Comparison of ENCODE assay signal across 28 cellular contexts in the genomic region with DNA sequence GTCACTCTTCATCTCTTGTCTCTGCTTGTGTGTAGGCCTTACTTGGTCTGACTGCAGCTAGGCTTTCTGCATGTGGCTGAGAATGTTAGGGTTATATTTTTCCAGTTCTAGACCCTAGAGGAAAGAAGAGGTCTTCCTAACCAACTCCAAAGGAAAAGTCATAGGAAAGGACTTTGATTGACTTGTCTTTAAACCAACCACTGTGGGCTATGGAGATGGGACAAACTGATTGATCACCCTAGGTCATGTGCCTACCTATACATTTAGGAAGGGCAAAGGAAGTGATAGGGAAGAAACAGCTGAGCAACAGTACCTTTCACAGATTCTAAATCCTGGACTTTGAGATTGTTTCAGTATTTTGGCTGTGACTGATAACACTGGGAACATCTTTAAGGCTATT. TPM values are rescaled to one million over a fixed set of nuclear protein-coding genes. Genes with fewer than 3 reads are reported as not detected.
DNase-seq lines count a peak whose midpoint lies in the region; ATAC-seq, FAIRE-seq and TF ChIP-seq lines count a peak whose summit lies in the region.
"Had no signal": no experiment of that assay in that cellular context is flagged by ENCODE, and none has a peak within 500 bp of the region (broad histone marks: within the 10 kb centered on the region; RNA-seq: fewer than 3 reads in every experiment).

No MANE protein-coding gene starts in this region.

- DNase-seq in IMR-90: no peak
- DNase-seq in K562 (ENCODE audit: extremely low read depth in 1 of 4, low spot score in 3 of 4): no peak
- DNase-seq in mesenchymal stem cell: no peak
- no peak for DNase-seq in stimulated activated CD4-positive, alpha-beta T cell treated with anti-CD3 and anti-CD28 coated beads, Interleukin-2, amount 100 ng/mL, for 48 hours
- DNase-seq in activated CD4-positive, alpha-beta T cell treated with anti-CD3 and anti-CD28 coated beads for 36 hours: no peak
- no peak for DNase-seq in NK-92 (lab: John Stamatoyannopoulos, UW; ENCODE audit: unreplicated experiment)
- DNase-seq: 8988T; ACHN; BE2C; C1 segment of cervical spinal cord; CD4-positive, alpha-beta memory T cell; CD4-positive, CD25-positive, alpha-beta regulatory T cell; CD8-positive, alpha-beta memory T cell; COR-L47; DMS 273 treated with DMSO at 0.1 percent for 48 hours; DMS153; DMS53; DMS79; DND-41; EL; GDM1 had no signal

- H2BK15ac ChIP-seq in IMR-90 (ENCODE audit: low read depth, low read length) (peak overlapping the region; percentile 86; the same call in 2 of the 3 replicates), mesenchymal stem cell (ENCODE audit: low read depth, poor library complexity, severe bottlenecking) (no peak overlapping the region)

- no peak overlapping the region for H3K4me2 ChIP-seq in IMR-90 (ENCODE audit: low read depth, low read length)
- H3K4me2 ChIP-seq in K562 (ENCODE audit: insufficient read depth, low read length): no peak overlapping the region
- H3K4me2 ChIP-seq in mesenchymal stem cell (ENCODE audit: low read length, poor library complexity, severe bottlenecking): no peak overlapping the region
- H3K4me2 ChIP-seq: BLaER1 had no signal

- H3K36me3 ChIP-seq in IMR-90 (ENCODE audit: control insufficient read depth, insufficient read depth, low read length) (no peaks in the 10 kb centered on the region), K562 (ENCODE audit: control insufficient read depth, insufficient read depth, low read length) (no peaks in the 10 kb centered on the region), mesenchymal stem cell (ENCODE audit: control insufficient read depth in 1 of 2, insufficient read depth in 2 of 2, low read depth in 1 of 2, low read length in 2 of 2) (peaks cover 0 to 4% of the 10 kb centered on the region in 2 experiments)
- H3K36me3 ChIP-seq: BE2C, BLaER1 had no signal

- H3K27me3 ChIP-seq in IMR-90 (ENCODE audit: control insufficient read depth, insufficient read depth, low read length) (no peaks in the 10 kb centered on the region), K562 (ENCODE audit: control insufficient read depth in 2 of 2, insufficient read depth in 2 of 2, low read length in 2 of 2) (no peaks in the 10 kb centered on the region), mesenchymal stem cell (ENCODE audit: control insufficient read depth in 1 of 2, insufficient read depth in 1 of 2, low read length in 2 of 2) (no peaks in the 10 kb centered on the region)
- H3K27me3 ChIP-seq: BE2C, BLaER1 had no signal

- TF ChIP-seq EP300 in K562 (IDR thresholded peaks at IDR 0.05; ENCODE audit: low read length): no peak

- peak overlapping the region; percentile 71; the same call in 1 of the 2 replicates for H3K23ac ChIP-seq in IMR-90 (ENCODE audit: low read depth, low read length)
- H3K23ac ChIP-seq in mesenchymal stem cell (ENCODE audit: low read length in 2 of 2): no peak overlapping the region

- POLR2A ChIA-PET in IMR-90 (lab: Charles Lee; ENCODE audit: unreplicated experiment) (no interaction called here), K562 (lab: Yijun Ruan, JAX) (interaction anchor here (0.5 to 1.7 kb wide), 3 partner anchors 10 to 249 kb away, joined by 3 to 5 read pairs (median 3); partner anchors contain the start of genes TBC1D23 and TMEM45A)
- POLR2A ChIA-PET in activated CD4-positive, alpha-beta T cell treated with anti-CD3 and anti-CD28 coated beads for 36 hours (lab: Charles Lee): interaction anchor here (0.6 kb wide), 1 partner anchor 1365 kb away, joined by 4 read pairs; no protein-coding TSS in a partner anchor

- no peaks in the 10 kb centered on the region for H3K79me2 ChIP-seq in K562 (ENCODE audit: control insufficient read depth, insufficient read depth, low read length)

- dilution Hi-C loops in IMR-90 (cut with HindIII; ENCODE audit: low sequenced_read_pairs, unreplicated experiment): no loop called here

- intact Hi-C loops in IMR-90 (cut with micrococcal nuclease): no loop called here
- intact Hi-C loops in K562 (cut with micrococcal nuclease): no loop called here
- intact Hi-C loops in activated CD4-positive, alpha-beta T cell treated with anti-CD3 and anti-CD28 coated beads for 36 hours (cut with DNase I, micrococcal nuclease): no loop called here

- H4K91ac ChIP-seq in IMR-90 (ENCODE audit: insufficient read depth, low read depth, low read length): no peak overlapping the region
- no peak overlapping the region for H4K91ac ChIP-seq in mesenchymal stem cell (ENCODE audit: low read length)

- no peak overlapping the region for H3K4me3 ChIP-seq in IMR-90 (ENCODE audit: insufficient read depth, low read depth, low read length)
- no peak overlapping the region for H3K4me3 ChIP-seq in K562
- no peak overlapping the region for H3K4me3 ChIP-seq in mesenchymal stem cell (ENCODE audit: insufficient read depth in 1 of 2, low read depth in 1 of 2, low read length in 2 of 2)
- H3K4me3 ChIP-seq: BLaER1, GM12878 had no signal

- H2AK5ac ChIP-seq in IMR-90 (ENCODE audit: low read depth, low read length) (0 out of 2 replicates have a peak overlapping the region, but pooled peaks have one; percentile 60), mesenchymal stem cell (ENCODE audit: low read length, severe bottlenecking) (peak overlapping the region; percentile 84)

- H3K14ac ChIP-seq in IMR-90 (replicated peaks; ENCODE audit: low read depth, low read length) (0 out of 2 replicates have a peak overlapping the region, but pooled peaks have one; percentile 19), mesenchymal stem cell (ENCODE audit: low read length in 2 of 2) (no peak overlapping the region)

- H3K9me1 ChIP-seq in IMR-90 (ENCODE audit: insufficient read depth, low read length) (no peaks in the 10 kb centered on the region), K562 (ENCODE audit: control insufficient read depth, insufficient read depth, low read length) (no peaks in the 10 kb centered on the region)

- in situ Hi-C loops in IMR-90 (cut with MboI; ENCODE audit: low sequenced_read_pairs): no loop called here
- in situ Hi-C loops in K562 (cut with MboI): no loop called here

- H3K56ac ChIP-seq in IMR-90 (ENCODE audit: extremely low read depth, insufficient read depth, low read length): no peak overlapping the region

- no peak overlapping the region for H2AK9ac ChIP-seq in IMR-90 (replicated peaks; ENCODE audit: low read depth, low read length, poor library complexity)

- no peaks in the 10 kb centered on the region for H3K36me3 Mint-ChIP-seq in activated CD4-positive, alpha-beta T cell treated with anti-CD3 and anti-CD28 coated beads for 36 hours (ENCODE audit: low read depth)
- H3K36me3 Mint-ChIP-seq: CD14-positive monocyte; CD4-positive, alpha-beta memory T cell; CD4-positive, CD25-positive, alpha-beta regulatory T cell; CD8-positive, alpha-beta memory T cell had no signal

- TF ChIP-seq CTCF in IMR-90 (conservative IDR thresholded peaks at IDR 0.05; ENCODE audit: low read depth, low read length) (no peak), K562 (IDR thresholded peaks at IDR 0.05 in 2 of 3, conservative IDR thresholded peaks at IDR 0.05 in 1 of 3; ENCODE audit: insufficient read depth in 2 of 3, low read depth in 1 of 3, low read length in 3 of 3) (no peak)

- no peaks in the 10 kb centered on the region for H3K79me1 ChIP-seq in IMR-90 (ENCODE audit: low read depth in 1 of 2, low read length in 2 of 2)
- no peaks in the 10 kb centered on the region for H3K79me1 ChIP-seq in mesenchymal stem cell (replicated peaks; ENCODE audit: low read length, poor library complexity, severe bottlenecking)

- H4K5ac ChIP-seq in IMR-90 (ENCODE audit: low read depth, low read length): peak overlapping the region; percentile 4; the same call in 1 of the 2 replicates

- no peaks in the 10 kb centered on the region for H3K9me3 Mint-ChIP-seq in activated CD4-positive, alpha-beta T cell treated with anti-CD3 and anti-CD28 coated beads for 36 hours (ENCODE audit: low read depth)

- no peaks in the 10 kb centered on the region for H3K27me3 Mint-ChIP-seq in activated CD4-positive, alpha-beta T cell treated with anti-CD3 and anti-CD28 coated beads for 36 hours
- H3K27me3 Mint-ChIP-seq: CD4-positive, CD25-positive, alpha-beta regulatory T cell had no signal

- H2BK20ac ChIP-seq in IMR-90 (ENCODE audit: low read depth, low read length): 0 out of 2 replicates have a peak overlapping the region, but pooled peaks have one; percentile 35

- no peak overlapping the region for H3K27ac Mint-ChIP-seq in activated CD4-positive, alpha-beta T cell treated with anti-CD3 and anti-CD28 coated beads for 36 hours
- H3K27ac Mint-ChIP-seq: CD14-positive monocyte; CD4-positive, CD25-positive, alpha-beta regulatory T cell; CD8-positive, alpha-beta memory T cell had no signal

- ATAC-seq in IMR-90 (ENCODE audit: low read depth): no peak
- ATAC-seq in K562: no peak
- no peak for ATAC-seq in activated CD4-positive, alpha-beta T cell treated with anti-CD3 and anti-CD28 coated beads for 36 hours
- ATAC-seq in HG02588 (IDR thresholded peaks at IDR 0.05; ENCODE audit: unreplicated experiment): no peak
- ATAC-seq: GM12878 had no signal

- H2AFZ ChIP-seq in IMR-90 (replicated peaks; ENCODE audit: low read length, poor library complexity): no peak overlapping the region
- H2AFZ ChIP-seq in K562 (ENCODE audit: low read depth, low read length): no peak overlapping the region
- H2AFZ ChIP-seq in mesenchymal stem cell (ENCODE audit: low read depth, low read length): no peak overlapping the region

- TF ChIP-seq POLR2A in IMR-90 (IDR thresholded peaks at IDR 0.05; ENCODE audit: low read depth, low read length) (no peak), K562 (conservative IDR thresholded peaks at IDR 0.05) (no peak)

- no peaks in the 10 kb centered on the region for H4K20me1 ChIP-seq in IMR-90 (ENCODE audit: insufficient read depth, low read length)
- no peaks in the 10 kb centered on the region for H4K20me1 ChIP-seq in K562 (replicated peaks; ENCODE audit: control insufficient read depth, insufficient read depth, low read length)
- H4K20me1 ChIP-seq: BLaER1 had no signal

- H3K27ac ChIP-seq in IMR-90 (ENCODE audit: insufficient read depth, low read length): no peak overlapping the region
- no peak overlapping the region for H3K27ac ChIP-seq in K562 (ENCODE audit: extremely low read depth, low read depth, low read length)
- no peak overlapping the region for H3K27ac ChIP-seq in mesenchymal stem cell (ENCODE audit: low read length, poor library complexity, severe bottlenecking)
- H3K27ac ChIP-seq: BLaER1 had no signal

- H3K9me3 ChIP-seq in IMR-90 (ENCODE audit: control insufficient read depth, insufficient read depth, low read length) (peaks cover under 1% of the 10 kb centered on the region; the same call in 1 of the 2 replicates), K562 (replicated peaks; ENCODE audit: control insufficient read depth, insufficient read depth, low read depth, low read length) (no peaks in the 10 kb centered on the region), mesenchymal stem cell (ENCODE audit: control insufficient read depth, low read length) (peaks cover 8% of the 10 kb centered on the region)
- H3K9me3 ChIP-seq: BE2C had no signal

- peaks cover 8% of the 10 kb centered on the region for H3K4me1 Mint-ChIP-seq in activated CD4-positive, alpha-beta T cell treated with anti-CD3 and anti-CD28 coated beads for 36 hours
- H3K4me1 Mint-ChIP-seq: CD14-positive monocyte; CD4-positive, alpha-beta memory T cell; CD8-positive, alpha-beta memory T cell had no signal

- no peak overlapping the region for H2BK5ac ChIP-seq in IMR-90 (ENCODE audit: low read depth, low read length, poor library complexity, severe bottlenecking)
- no peak overlapping the region for H2BK5ac ChIP-seq in mesenchymal stem cell (ENCODE audit: low read depth, low read length, poor library complexity, severe bottlenecking)

- H3K4me1 ChIP-seq in IMR-90 (ENCODE audit: control insufficient read depth, insufficient read depth, low read length) (peaks cover 4% of the 10 kb centered on the region), K562 (replicated peaks in 1 of 2; ENCODE audit: control insufficient read depth in 2 of 2, insufficient read depth in 2 of 2, low read length in 2 of 2) (no peaks in the 10 kb centered on the region), mesenchymal stem cell (ENCODE audit: control insufficient read depth, insufficient read depth, low read depth, low read length) (no peaks in the 10 kb centered on the region)
- H3K4me1 ChIP-seq: BE2C, BLaER1 had no signal

- H3K18ac ChIP-seq in IMR-90 (ENCODE audit: low read depth, low read length): peak overlapping the region; percentile 12; the same call in 1 of the 2 replicates
- H3K18ac ChIP-seq in mesenchymal stem cell (ENCODE audit: low read depth in 1 of 2, low read length in 2 of 2): no peak overlapping the region

- H4K8ac ChIP-seq in IMR-90 (ENCODE audit: low read depth in 2 of 2, low read length in 2 of 2) (no peak overlapping the region), mesenchymal stem cell (ENCODE audit: low read length) (no peak overlapping the region)

- BruUV-seq in IMR-90 (replicated peaks; lab: Mats Ljungman, UMichigan) (no TSS peak), K562 (replicated peaks; lab: Mats Ljungman, UMichigan) (no TSS peak)

- TF ChIP-seq RAD21 in IMR-90 (IDR thresholded peaks at IDR 0.05; ENCODE audit: low read length) (no peak), K562 (CRISPR knock-in tag; conservative IDR thresholded peaks at IDR 0.05 in 1 of 2, IDR thresholded peaks at IDR 0.05 in 1 of 2) (no peak)

- H2BK12ac ChIP-seq in mesenchymal stem cell (ENCODE audit: low read length in 2 of 2): peak overlapping the region in 1 of 2 experiments; percentile 15

- H3K4me3 Mint-ChIP-seq in activated CD4-positive, alpha-beta T cell treated with anti-CD3 and anti-CD28 coated beads for 36 hours: no peak overlapping the region
- H3K4me3 Mint-ChIP-seq: CD14-positive monocyte; CD4-positive, alpha-beta memory T cell; CD4-positive, CD25-positive, alpha-beta regulatory T cell; CD8-positive, alpha-beta memory T cell had no signal

- CTCF ChIA-PET in IMR-90 (lab: Yijun Ruan, JAX) (no interaction called here), K562 (lab: Yijun Ruan, JAX; ENCODE audit: low intra/inter-chr PET ratio) (no interaction called here)
- CTCF ChIA-PET in activated CD4-positive, alpha-beta T cell treated with anti-CD3 and anti-CD28 coated beads for 36 hours (lab: Charles Lee): interaction anchor here (1.0 kb wide), 1 partner anchor 10 kb away, joined by 5 read pairs; no protein-coding TSS in a partner anchor

- no peak overlapping the region for H2BK120ac ChIP-seq in IMR-90 (ENCODE audit: low read depth, low read length)
- H2BK120ac ChIP-seq in mesenchymal stem cell (ENCODE audit: low read depth, low read length): no peak overlapping the region

- H3K4ac ChIP-seq in IMR-90 (ENCODE audit: low read depth, low read length): 0 out of 2 replicates have a peak overlapping the region, but pooled peaks have one; percentile 12
- H3K4ac ChIP-seq in mesenchymal stem cell (ENCODE audit: low read depth in 1 of 2, low read length in 2 of 2): peak overlapping the region in 1 of 2 experiments; percentile 71

- no peak for FAIRE-seq in K562 (lab: Jason Lieb, UNC)
- FAIRE-seq: A204.1, GM12878, GM12892, GM18507 had no signal

- H3K9ac ChIP-seq in IMR-90 (ENCODE audit: low read depth, low read length) (no peak overlapping the region), K562 (ENCODE audit: insufficient read depth in 1 of 2, low read depth in 2 of 2, low read length in 2 of 2) (no peak overlapping the region), mesenchymal stem cell (ENCODE audit: low read length) (no peak overlapping the region)
- H3K9ac ChIP-seq: BLaER1 had no signal

RNA-seq across cellular contexts. Expression of gene TBC1D23, which starts 16.5 kb away (rescaled TPM):
- total RNA-seq in IMR-90 (2012; rRNA removed) (67.0 and 123 TPM in 2 replicates), K562 (2014; rRNA removed) (26.7 and 28.0 TPM in 2 replicates), K562 (2014; rRNA removed; fragmentation: Illumina TruSeq; extraction: Trizol) (48.7 and 56.5 TPM in 2 replicates), K562 (2015; rRNA removed; fragmentation: Illumina TruSeq; extraction: Trizol) (32.0 and 35.2 TPM in 2 replicates), K562 (2021) (42.8 and 48.2 TPM in 2 replicates)
- polyA plus RNA-seq in IMR-90 (2012; rRNA removed) (16.3 and 21.2 TPM in 2 replicates), K562 (2011; rRNA removed) (75.2 and 85.8 TPM in 2 replicates), K562 (2014; fragmentation: Illumina TruSeq; extraction: Trizol) (24.4 and 29.0 TPM in 2 replicates), K562 (2014; fragmentation: Nextera tagmentation; extraction: Ambion mirVana) (10 to 100 TPM; 43.7 to 49.3 TPM), K562 (2014; rRNA removed) (23.4 and 25.8 TPM in 2 replicates)
- 3.2 and 4.0 TPM in 2 replicates for polyA plus RNA-seq in IMR-90 (2012; cell fraction: cytosol; rRNA removed)
- 3.0 and 24.5 TPM in 2 replicates for polyA plus RNA-seq in IMR-90 (2012; cell fraction: nucleus; rRNA removed; ENCODE audit: low replicate concordance)
- 86.1 and 137 TPM in 2 replicates for total RNA-seq in K562 (2011; cell fraction: chromatin; rRNA removed; ENCODE audit: low replicate concordance)
- total RNA-seq in K562 (2011; cell fraction: nucleolus; rRNA removed): 23.0 and 30.1 TPM in 2 replicates
- total RNA-seq in K562 (2011; cell fraction: nucleoplasm; rRNA removed): 48.8 and 56.6 TPM in 2 replicates
- 13.5 and 23.4 TPM in 2 replicates for polyA plus RNA-seq in K562 (2011; cell fraction: cytosol; rRNA removed)
- polyA plus RNA-seq in K562 (2011; cell fraction: nucleus; rRNA removed): 27.0 and 42.7 TPM in 2 replicates
- polyA plus RNA-seq in K562 (2012): 20.5 and 23.1 TPM in 2 replicates
- polyA minus RNA-seq in K562 (2011; rRNA and poly(A)+ RNA removed): 104 and 139 TPM in 2 replicates
- polyA minus RNA-seq in K562 (2011; cell fraction: cytosol; rRNA and poly(A)+ RNA removed): 35.6 and 41.3 TPM in 2 replicates
- 27.5 and 53.5 TPM in 2 replicates for polyA minus RNA-seq in K562 (2011; cell fraction: nucleus; rRNA and poly(A)+ RNA removed)
- 28.3 TPM for polyA plus RNA-seq in mesenchymal stem cell (2013, experiment 1 of 2)
- 30.1 TPM for polyA plus RNA-seq in mesenchymal stem cell (2013, experiment 2 of 2)
- 10 to 100 TPM; 17.6 to 19.4 TPM for total RNA-seq in activated CD4-positive, alpha-beta T cell treated with anti-CD3 and anti-CD28 coated beads for 36 hours
